Comparison of ENCODE assay signal across 9 cellular contexts in the genomic region with DNA sequence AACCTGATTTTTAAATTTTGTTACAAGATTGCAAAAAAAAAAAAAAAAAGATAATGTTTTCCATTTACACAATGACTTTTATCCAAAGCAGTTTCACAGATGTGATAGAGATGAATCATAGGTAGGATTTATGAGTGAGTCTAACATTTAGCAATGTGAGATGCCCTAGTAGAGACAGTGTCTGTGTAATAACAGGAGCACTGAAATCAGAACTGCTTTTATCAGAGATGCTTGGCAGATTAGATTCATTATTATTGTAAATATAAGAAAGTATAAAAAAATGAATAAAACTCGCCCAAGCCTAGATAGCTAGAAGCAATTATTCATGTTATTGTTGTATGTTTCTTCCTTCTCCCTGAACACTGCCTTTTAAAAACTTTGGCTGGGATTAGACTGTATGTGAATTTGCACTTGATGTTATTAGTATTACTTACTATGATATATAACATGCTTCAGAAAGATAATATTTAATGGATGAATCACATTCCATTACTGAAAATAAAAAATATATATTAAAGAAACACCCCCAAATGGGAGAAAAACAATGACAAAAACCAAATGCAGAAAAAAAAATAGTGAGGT.
DNase-seq lines count a peak whose midpoint lies in the region; FAIRE-seq and TF ChIP-seq lines count a peak whose summit lies in the region.
"Had no signal": no experiment of that assay in that cellular context is flagged by ENCODE, and none has a peak within 500 bp of the region (broad histone marks: within the 10 kb centered on the region; RNA-seq: fewer than 3 reads in every experiment).

No MANE protein-coding gene starts in this region.

- no peak overlapping the region for H2AFZ ChIP-seq in fibroblast of lung (ENCODE audit: low read length)

- H3K4me3 ChIP-seq in SJSA1 (no peak overlapping the region), fibroblast of lung (replicated peaks in 1 of 4; ENCODE audit: control extremely low read depth in 1 of 4, insufficient read depth in 1 of 4, low read depth in 3 of 4, low read length in 4 of 4) (no peak overlapping the region), tibial artery (no peak overlapping the region)

- TF ChIP-seq CTCF in fibroblast of lung (conservative IDR thresholded peaks at IDR 0.05 in 1 of 2, IDR thresholded peaks at IDR 0.05 in 1 of 2; ENCODE audit: low read depth in 1 of 2, low read length in 2 of 2) (no peak), tibial artery (IDR thresholded peaks at IDR 0.05) (no peak), D721Med (IDR thresholded peaks at IDR 0.05; ENCODE audit: insufficient read depth, missing control alignments) (no peak)

- H3K9me3 ChIP-seq in SJSA1 (replicated peaks): no peaks in the 10 kb centered on the region
- no peaks in the 10 kb centered on the region for H3K9me3 ChIP-seq in fibroblast of lung (ENCODE audit: control insufficient read depth, insufficient read depth, low read depth, low read length)
- no peaks in the 10 kb centered on the region for H3K9me3 ChIP-seq in tibial artery

- FAIRE-seq in D721Med (lab: Jason Lieb, UNC): no peak

- no peaks in the 10 kb centered on the region for H4K20me1 ChIP-seq in fibroblast of lung (ENCODE audit: control insufficient read depth, extremely low read depth, insufficient read depth, low read length)

- H3K4me2 ChIP-seq in fibroblast of lung (ENCODE audit: extremely low read depth, insufficient read depth, low read length): peak overlapping the region; percentile 60

- H3K4me1 ChIP-seq in SJSA1 (replicated peaks) (peaks cover 26% of the 10 kb centered on the region), fibroblast of lung (ENCODE audit: control insufficient read depth, extremely low read depth, insufficient read depth, low read length) (peaks cover 21% of the 10 kb centered on the region), tibial artery (peaks cover 0 to 16% (median 11%) of the 10 kb centered on the region in 4 donors)

- intact Hi-C loops in tibial artery (cut with DNase I; ENCODE audit: low total_unique reads): no loop called here

- H3K79me2 ChIP-seq in fibroblast of lung (ENCODE audit: control insufficient read depth, insufficient read depth, low read length): no peaks in the 10 kb centered on the region

- H3K36me3 ChIP-seq in SJSA1 (no peaks in the 10 kb centered on the region), fibroblast of lung (ENCODE audit: control insufficient read depth, insufficient read depth, low read length) (no peaks in the 10 kb centered on the region), tibial artery (no peaks in the 10 kb centered on the region)

- H3K9ac ChIP-seq in fibroblast of lung (ENCODE audit: insufficient read depth, low read length): no peak overlapping the region

- DNase-seq in GM03348 (ENCODE audit: low spot score): peak; percentile 57
- DNase-seq in SJSA1 (ENCODE audit: low read depth in 1 of 2, low spot score in 2 of 2): peak in 1 of 2 experiments; percentile 39
- peak; percentile 72 to 89 for DNase-seq in fibroblast of lung (ENCODE audit: low read depth in 2 of 2)
- DNase-seq in renal cortical epithelial cell (ENCODE audit: low read depth): peak; percentile 79
- no peak for DNase-seq in iPS-NIHi11 (ENCODE audit: low spot score)
- no peak for DNase-seq in tibial artery
- no peak for DNase-seq in D721Med (ENCODE audit: insufficient read length, low spot score)
- DNase-seq in AG08396 (ENCODE audit: low spot score): no peak
- DNase-seq: activated CD4-positive, alpha-beta memory T cell treated with anti-CD3 and anti-CD28 coated beads, Interleukin-2, amount 10 ng/mL, durations not matched to agents 7 days and 5 days had no signal

- no peaks in the 10 kb centered on the region for H3K27me3 ChIP-seq in SJSA1 (replicated peaks)
- no peaks in the 10 kb centered on the region for H3K27me3 ChIP-seq in fibroblast of lung (ENCODE audit: control insufficient read depth, insufficient read depth, low read length)
- no peaks in the 10 kb centered on the region for H3K27me3 ChIP-seq in tibial artery

- H3K27ac ChIP-seq in SJSA1: peak overlapping the region; percentile 71
- H3K27ac ChIP-seq in fibroblast of lung (ENCODE audit: insufficient read depth, low read length): peak overlapping the region; percentile 56
- no peak overlapping the region for H3K27ac ChIP-seq in tibial artery

Comparison
In these comparisons a context has a peak if more than half of its experiments do, and no peak if none do; other contexts are left out.
1. DNase-seq: peak in GM03348 (single experiment), fibroblast of lung (2 of 2) and renal cortical epithelial cell (single experiment); none in iPS-NIHi11 (single experiment), tibial artery (0 of 2), D721Med (single experiment) and AG08396 (single experiment).
2. H3K27ac ChIP-seq: peak in SJSA1 (single experiment) and fibroblast of lung (single experiment); none in tibial artery (0 of 2).